ENCODE assay signal across 23 cellular contexts in genomic region chr1:55526716-55527115, GRCh38.
"Had no signal": no experiment of that assay in that cellular context is flagged by ENCODE, and none has a peak within 500 bp of the region (broad histone marks: within the 10 kb centered on the region; RNA-seq: fewer than 3 reads in every experiment).

No MANE protein-coding gene starts in this region.

- H3K9me3 ChIP-seq: gastrocnemius medialis, mucosa of descending colon, prostate gland, sigmoid colon, spleen, suprapubic skin, transverse colon, upper lobe of right lung, uterus had no signal

- H3K27ac ChIP-seq: epithelial cell of prostate, gastrocnemius medialis, prostate gland, sigmoid colon, spleen, suprapubic skin, upper lobe of right lung, uterus had no signal

- H3K36me3 ChIP-seq: gastrocnemius medialis, prostate gland, sigmoid colon, spleen, suprapubic skin, transverse colon, upper lobe of right lung, uterus had no signal

- H3K4me1 ChIP-seq: gastrocnemius medialis, prostate gland, spleen, suprapubic skin, upper lobe of right lung, uterus had no signal

- DNase-seq: effector CD8-positive, alpha-beta T cell; endodermal cell; foreskin fibroblast; gastrocnemius medialis; head of caudate nucleus; left ventricle myocardium superior; mucosa of descending colon; naive B cell; right cardiac atrium; sigmoid colon; spleen; stimulated activated CD8-positive, alpha-beta memory T cell treated with anti-CD3 and anti-CD28 coated beads, Interleukin-4, amount 100 ng/mL, for 48 hours; stimulated activated naive CD4-positive, alpha-beta T cell; stimulated activated naive CD8-positive, alpha-beta T cell treated with anti-CD3 and anti-CD28 coated beads, Interleukin-15, amount 100 ng/mL, for 72 hours; transverse colon; upper lobe of right lung; uterus had no signal

- H3K27me3 ChIP-seq: gastrocnemius medialis, sigmoid colon, spleen, suprapubic skin, transverse colon, upper lobe of right lung, uterus had no signal

- ATAC-seq: esophagus mucosa; gastrocnemius medialis; left ventricle myocardium superior; mucosa of descending colon; natural killer cell treated with Interleukin-12 subunit alpha and Interleukin-12 subunit beta and Interleukin-15 and Interleukin-18, amount 100 ng/mL, for 72 hours; right cardiac atrium; stimulated activated naive CD8-positive, alpha-beta T cell treated with anti-CD3 and anti-CD28 coated beads, Interleukin-15, amount 100 ng/mL, for 72 hours; upper lobe of right lung had no signal

- H3K4me3 ChIP-seq: gastrocnemius medialis, lung, mucosa of descending colon, prostate gland, sigmoid colon, spleen, suprapubic skin, transverse colon, upper lobe of right lung, uterus had no signal
